28 cellular contexts compared by ENCODE assay signal in the genomic region with DNA sequence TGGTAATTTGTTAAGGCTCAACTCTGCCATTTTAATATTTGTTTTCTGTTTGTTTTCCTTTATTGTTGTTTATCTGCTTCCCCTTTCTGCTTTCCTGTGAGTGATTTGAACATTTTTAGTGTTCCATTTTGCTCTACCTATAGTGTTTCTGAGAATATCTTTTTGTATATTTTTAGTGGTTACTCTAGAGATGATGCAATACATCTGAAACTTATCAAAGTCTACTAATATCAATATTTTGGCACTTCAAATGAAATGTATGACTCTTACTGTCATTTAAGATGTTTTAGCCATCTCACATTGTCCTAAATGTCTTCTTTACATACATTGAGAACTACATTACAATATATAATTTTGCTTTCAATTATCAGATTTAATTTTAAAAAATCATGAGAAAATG.
"Had no signal": no experiment of that assay in that cellular context is flagged by ENCODE, and none has a peak within 500 bp of the region (broad histone marks: within the 10 kb centered on the region; RNA-seq: fewer than 3 reads in every experiment).

No MANE protein-coding gene starts in this region.

- H2AFZ ChIP-seq: hepatocyte had no signal

- H3K27me3 ChIP-seq: colonic mucosa, esophagus squamous epithelium, gastrocnemius medialis, heart right ventricle, hepatocyte, left lung had no signal

- H3K4me2 ChIP-seq: hepatocyte had no signal

- DNase-seq: colonic mucosa; cortex of kidney; effector CD8-positive, alpha-beta T cell; effector memory CD8-positive, alpha-beta T cell; endodermal cell; erythroblast; esophagus squamous epithelium; foreskin fibroblast; foreskin melanocyte; gastrocnemius medialis; glutamatergic neuron; head of caudate nucleus; heart right ventricle; hypothalamus; immature natural killer cell; islet precursor cell; left cardiac atrium; left lung; left ventricle myocardium superior; lower lobe of right lung; mesenchymal stem cell; naive B cell; naive thymus-derived CD8-positive, alpha-beta T cell had no signal

- H3K4me3 ChIP-seq: colonic mucosa, esophagus squamous epithelium, gastrocnemius medialis, heart right ventricle, hepatocyte, left lung, lower lobe of right lung, mucosa of descending colon had no signal

- H3K4me1 ChIP-seq: colonic mucosa had no signal

- H3K36me3 ChIP-seq: colonic mucosa, esophagus squamous epithelium, gastrocnemius medialis, heart right ventricle, left lung, lower lobe of right lung had no signal

- FAIRE-seq: endometrium had no signal

- ATAC-seq: effector memory CD8-positive, alpha-beta T cell; esophagus mucosa; gastrocnemius medialis; heart right ventricle; left cardiac atrium; left lung; left ventricle myocardium superior; lower lobe of right lung; naive thymus-derived CD8-positive, alpha-beta T cell had no signal

- H3K27ac ChIP-seq: colonic mucosa, epithelial cell of prostate, esophagus squamous epithelium, gastrocnemius medialis, heart right ventricle, hepatocyte, left lung, lower lobe of right lung had no signal

- H3K9me3 ChIP-seq: colonic mucosa, esophagus squamous epithelium, gastrocnemius medialis, mucosa of descending colon had no signal
